In genomic region chr3:151615464-151615863, GRCh38 we compare ENCODE assay signal across 21 cellular contexts.
"Had no signal": no experiment of that assay in that cellular context is flagged by ENCODE, and none has a peak within 500 bp of the region (broad histone marks: within the 10 kb centered on the region; RNA-seq: fewer than 3 reads in every experiment).

No MANE protein-coding gene starts in this region.

- FAIRE-seq: islet of Langerhans had no signal

- H3K27me3 ChIP-seq: ovary, right atrium auricular region, tibial nerve, uterus had no signal

- H3K9me3 ChIP-seq: mucosa of descending colon, ovary, right atrium auricular region, uterus had no signal

- H3K4me1 ChIP-seq: left ventricle myocardium inferior, right atrium auricular region, uterus had no signal

- H3K4me3 ChIP-seq: left ventricle myocardium inferior, lung, mucosa of descending colon, ovary, right atrium auricular region, skin epidermis, tibial nerve, uterus had no signal

- H3K27ac ChIP-seq: left ventricle myocardium inferior, ovary, right atrium auricular region, skin epidermis, tibial nerve, uterus had no signal

- H3K36me3 ChIP-seq: left ventricle myocardium inferior, ovary, right atrium auricular region, tibial nerve, uterus had no signal

- DNase-seq: hypothalamus; immature natural killer cell; left ventricle myocardium inferior; mesendoderm; midbrain; mucosa of descending colon; naive thymus-derived CD4-positive, alpha-beta T cell; ovary; stimulated activated CD4-positive, alpha-beta T cell treated with anti-CD3 and anti-CD28 coated beads, Interleukin-1b, Interleukin-23, amount 100 ng/mL, for 48 hours; stimulated activated CD4-positive, alpha-beta T cell treated with anti-CD3 and anti-CD28 coated beads, Interleukin-2, amount 100 ng/mL, for 48 hours; stimulated activated CD4-positive, alpha-beta T cell treated with anti-CD3 and anti-CD28 coated beads, Interleukin-4, amount 100 ng/mL, for 4 hours; stimulated activated CD8-positive, alpha-beta memory T cell treated with anti-CD3 and anti-CD28 coated beads, Interleukin-4, amount 100 ng/mL, for 48 hours; stimulated activated naive CD4-positive, alpha-beta T cell treated with Interleukin-2 at 50 U/mL for 16 hours; stimulated activated naive CD8-positive, alpha-beta T cell treated with anti-CD3 and anti-CD28 coated beads, Interleukin-15, amount 100 ng/mL, for 72 hours; substantia nigra; uterus had no signal
